Comparison of ENCODE assay signal across 1 cellular context in genomic region chr2:240560084-240560479, GRCh38.
A peak's percentile ranks its signal among the peaks of the same experiment; 100 is the strongest.
TF ChIP-seq lines count a peak whose summit lies in the region.

Gene DUSP28 (plus strand): TSS chr2:240560357. CDS start chr2:240560685, 328 bp downstream.

TF ChIP-seq in HepG2, 621 proteins besides CTCF, POLR2A, EP300 and RAD21 (continued from another document and continues in another):
- TF ChIP-seq KIAA2018 (CRISPR knock-in tag; IDR thresholded peaks at IDR 0.05; ENCODE audit: borderline replicate concordance) (no peak), KDM2A (CRISPR knock-in tag; IDR thresholded peaks at IDR 0.05; ENCODE audit: borderline replicate concordance, low read depth) (peak; percentile 88), YY1 (IDR thresholded peaks at IDR 0.05; ENCODE audit: insufficient read depth, insufficient replicate concordance, low read depth, low read length) (no peak), HIC2 (CRISPR knock-in tag; IDR thresholded peaks at IDR 0.05; ENCODE audit: low read depth) (peak; percentile 74), ZNF317 (CRISPR knock-in tag; IDR thresholded peaks at IDR 0.05) (no peak), THAP11 (CRISPR knock-in tag; IDR thresholded peaks at IDR 0.05) (peak; percentile 80), CENPX (CRISPR knock-in tag; IDR thresholded peaks at IDR 0.05) (no peak), ELK4 (CRISPR knock-in tag; IDR thresholded peaks at IDR 0.05; ENCODE audit: borderline replicate concordance) (0 out of 2 replicates have a peak, but pooled peaks have one; percentile 3), MEIS1 (CRISPR knock-in tag; IDR thresholded peaks at IDR 0.05; ENCODE audit: borderline replicate concordance) (no peak; the same call in 1 of the 2 replicates), MAZ (IDR thresholded peaks at IDR 0.05; ENCODE audit: borderline replicate concordance, low read depth, low read length) (no peak; the same call in 1 of the 2 replicates), MAZ (CRISPR knock-in tag; IDR thresholded peaks at IDR 0.05; ENCODE audit: low read depth) (peak; percentile 39; the same call in 1 of the 2 replicates), FOSL2 (CRISPR knock-in tag; IDR thresholded peaks at IDR 0.05) (peak; percentile 58), EZH2 (conservative IDR thresholded peaks at IDR 0.05; ENCODE audit: low read depth, low read length) (no peak), PHF20 (CRISPR knock-in tag; IDR thresholded peaks at IDR 0.05) (no peak), ZNF292 (CRISPR knock-in tag; IDR thresholded peaks at IDR 0.05; ENCODE audit: borderline replicate concordance, low read depth) (no peak), ETS1 (CRISPR knock-in tag; IDR thresholded peaks at IDR 0.05) (no peak; the same call in 1 of the 2 replicates), ZNF572 (CRISPR knock-in tag; IDR thresholded peaks at IDR 0.05) (no peak), PBX3 (CRISPR knock-in tag; IDR thresholded peaks at IDR 0.05; ENCODE audit: borderline replicate concordance) (peak; percentile 22), ZNF556 (CRISPR knock-in tag; IDR thresholded peaks at IDR 0.05; ENCODE audit: borderline replicate concordance) (no peak), SPEN (CRISPR knock-in tag; IDR thresholded peaks at IDR 0.05; ENCODE audit: low read depth) (peak; percentile 80), BCL6 (CRISPR knock-in tag; IDR thresholded peaks at IDR 0.05) (peak; percentile 16; the same call in 1 of the 2 replicates), ZNF296 (CRISPR knock-in tag; conservative IDR thresholded peaks at IDR 0.05) (0 out of 2 replicates have a peak, but pooled peaks have one; percentile 76), AFF4 (CRISPR knock-in tag; IDR thresholded peaks at IDR 0.05) (no peak), FOXA1 (IDR thresholded peaks at IDR 0.05) (no peak), FOXA1 (CRISPR knock-in tag; IDR thresholded peaks at IDR 0.05) (peak; percentile 30; the same call in 1 of the 2 replicates), ZNF18 (CRISPR knock-in tag; IDR thresholded peaks at IDR 0.05; ENCODE audit: insufficient replicate concordance) (no peak), KLF13 (CRISPR knock-in tag; IDR thresholded peaks at IDR 0.05) (peak; percentile 85; the same call in 1 of the 2 replicates), TBX3 (IDR thresholded peaks at IDR 0.05; ENCODE audit: borderline replicate concordance) (peak; percentile 22; the same call in 1 of the 2 replicates), FOXO1 (CRISPR knock-in tag; IDR thresholded peaks at IDR 0.05) (peak; percentile 62), NFKB2 (CRISPR knock-in tag; IDR thresholded peaks at IDR 0.05; ENCODE audit: borderline replicate concordance) (peak; percentile 93), GRHL1 (CRISPR knock-in tag; conservative IDR thresholded peaks at IDR 0.05) (no peak), ZNF740 (CRISPR knock-in tag; IDR thresholded peaks at IDR 0.05) (0 out of 2 replicates have a peak, but pooled peaks have one; percentile 43), ZNF891 (CRISPR knock-in tag; IDR thresholded peaks at IDR 0.05) (no peak; the same call in 1 of the 2 replicates), SMARCC2 (IDR thresholded peaks at IDR 0.05) (no peak), GATA4 (IDR thresholded peaks at IDR 0.05; ENCODE audit: borderline replicate concordance, low read depth) (peak; percentile 36), YEATS4 (CRISPR knock-in tag; IDR thresholded peaks at IDR 0.05; ENCODE audit: borderline replicate concordance) (peak; percentile 77; the same call in 1 of the 2 replicates), ZNF674 (CRISPR knock-in tag; IDR thresholded peaks at IDR 0.05; ENCODE audit: low read depth) (peak; percentile 92; the same call in 1 of the 2 replicates)
